In the genomic region with DNA sequence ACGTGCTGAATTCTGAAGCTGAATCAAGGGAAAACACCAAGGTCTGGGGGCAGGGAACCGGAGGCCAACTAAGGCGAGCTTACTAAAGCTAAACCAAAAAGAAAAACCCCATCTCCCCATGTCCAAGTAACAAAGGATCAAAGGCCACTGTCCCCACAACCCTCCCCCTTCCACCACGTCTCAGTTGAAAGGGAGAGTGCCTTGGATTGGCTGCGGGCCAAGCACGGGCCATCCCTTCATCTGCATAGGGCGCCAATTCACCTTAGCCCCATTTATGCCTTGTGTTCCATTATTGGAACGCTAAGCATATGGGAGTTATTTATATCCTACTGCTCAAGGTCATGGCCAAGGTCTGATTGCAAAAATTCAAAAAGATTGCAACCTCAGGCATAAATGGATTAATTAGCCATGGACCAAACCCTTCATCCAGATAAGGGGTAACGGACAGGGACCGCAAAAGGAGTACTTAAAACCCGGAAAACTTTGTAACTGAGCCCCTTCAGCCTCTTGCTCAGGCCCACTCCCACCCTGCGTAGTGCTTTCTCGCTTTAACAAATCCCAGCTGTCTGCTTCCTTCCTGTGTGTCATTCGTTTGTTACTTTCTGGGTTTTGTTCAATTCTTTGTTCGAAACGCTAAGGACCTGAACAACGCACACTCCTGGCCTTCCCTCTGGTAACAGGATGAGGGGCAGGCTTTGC, we compare ENCODE assay signal across 1 cellular context.
A peak's percentile ranks its signal among the peaks of the same experiment; 100 is the strongest.
TF ChIP-seq lines count a peak whose summit lies in the region.

No MANE protein-coding gene starts in this region.

TF ChIP-seq in HepG2, 621 proteins besides CTCF, POLR2A, EP300 and RAD21 (continued from another document and continues in another):
- TF ChIP-seq ZNF124 (CRISPR knock-in tag; IDR thresholded peaks at IDR 0.05) (no peak), HNRNPL (IDR thresholded peaks at IDR 0.05; ENCODE audit: low read depth, low read length) (no peak), HNF4A (CRISPR knock-in tag; IDR thresholded peaks at IDR 0.05) (peak; percentile 72), ZBTB49 (CRISPR knock-in tag; IDR thresholded peaks at IDR 0.05; ENCODE audit: borderline replicate concordance) (no peak), SUZ12 (IDR thresholded peaks at IDR 0.05; ENCODE audit: low read depth, low read length) (no peak), CCAR2 (optimal IDR thresholded peaks at IDR 0.05; ENCODE audit: low read depth, low read length) (peak; percentile 18), ZFP36L1 (CRISPR knock-in tag; IDR thresholded peaks at IDR 0.05) (no peak), NFIC (IDR thresholded peaks at IDR 0.05; ENCODE audit: low read length) (peak; percentile 3; the same call in 1 of the 2 replicates), TBX2 (CRISPR knock-in tag; IDR thresholded peaks at IDR 0.05; ENCODE audit: borderline replicate concordance) (no peak), ZNF775 (CRISPR knock-in tag; IDR thresholded peaks at IDR 0.05; ENCODE audit: borderline replicate concordance) (no peak), CEBPG (CRISPR knock-in tag; IDR thresholded peaks at IDR 0.05) (0 out of 2 replicates have a peak, but pooled peaks have one; percentile 3), ZNF776 (CRISPR knock-in tag; IDR thresholded peaks at IDR 0.05) (no peak), MEIS1 (CRISPR knock-in tag; IDR thresholded peaks at IDR 0.05; ENCODE audit: borderline replicate concordance) (0 out of 2 replicates have a peak, but pooled peaks have one; percentile 26), SIX4 (CRISPR knock-in tag; IDR thresholded peaks at IDR 0.05) (no peak), THAP7 (CRISPR knock-in tag; IDR thresholded peaks at IDR 0.05) (peak; percentile 10; the same call in 1 of the 2 replicates), ZFP82 (CRISPR knock-in tag; IDR thresholded peaks at IDR 0.05; ENCODE audit: borderline replicate concordance) (no peak), PBX2 (CRISPR knock-in tag; IDR thresholded peaks at IDR 0.05) (no peak), ISL2 (CRISPR knock-in tag; IDR thresholded peaks at IDR 0.05) (no peak), ZMYM3 (CRISPR knock-in tag; IDR thresholded peaks at IDR 0.05) (0 out of 2 replicates have a peak, but pooled peaks have one; percentile 9), ZNF12 (CRISPR knock-in tag; IDR thresholded peaks at IDR 0.05) (no peak; the same call in 1 of the 2 replicates), TSC22D2 (CRISPR knock-in tag; IDR thresholded peaks at IDR 0.05; ENCODE audit: borderline replicate concordance) (no peak), ZNF354B (CRISPR knock-in tag; IDR thresholded peaks at IDR 0.05) (no peak), ELF1 (CRISPR knock-in tag; IDR thresholded peaks at IDR 0.05) (no peak), RBM39 (IDR thresholded peaks at IDR 0.05; ENCODE audit: low read depth, low read length, poor library complexity, severe bottlenecking) (no peak), ZNF383 (CRISPR knock-in tag; IDR thresholded peaks at IDR 0.05; ENCODE audit: borderline replicate concordance) (no peak), NAIF1 (CRISPR knock-in tag; IDR thresholded peaks at IDR 0.05; ENCODE audit: borderline replicate concordance) (0 out of 2 replicates have a peak, but pooled peaks have one; percentile 3), ZNF552 (CRISPR knock-in tag; IDR thresholded peaks at IDR 0.05; ENCODE audit: borderline replicate concordance) (no peak), MLLT10 (CRISPR knock-in tag; IDR thresholded peaks at IDR 0.05) (no peak), ZNF235 (CRISPR knock-in tag; IDR thresholded peaks at IDR 0.05; ENCODE audit: borderline replicate concordance) (no peak), NCOA2 (CRISPR knock-in tag; IDR thresholded peaks at IDR 0.05) (no peak; the same call in 1 of the 2 replicates), FOXJ3 (CRISPR knock-in tag; IDR thresholded peaks at IDR 0.05; ENCODE audit: borderline replicate concordance) (no peak), PCBP1 (IDR thresholded peaks at IDR 0.05; ENCODE audit: borderline replicate concordance, low read depth, low read length) (no peak), PRDM15 (CRISPR knock-in tag; IDR thresholded peaks at IDR 0.05) (no peak), ZNF275 (CRISPR knock-in tag; IDR thresholded peaks at IDR 0.05; ENCODE audit: borderline replicate concordance) (no peak), ZZZ3 (CRISPR knock-in tag; IDR thresholded peaks at IDR 0.05; ENCODE audit: borderline replicate concordance) (no peak), SALL1 (CRISPR knock-in tag; IDR thresholded peaks at IDR 0.05) (no peak; the same call in 1 of the 2 replicates), SRY (CRISPR knock-in tag; IDR thresholded peaks at IDR 0.05) (no peak; the same call in 1 of the 2 replicates), ZNF607 (CRISPR knock-in tag; IDR thresholded peaks at IDR 0.05; ENCODE audit: borderline replicate concordance) (no peak), NFYC (CRISPR knock-in tag; IDR thresholded peaks at IDR 0.05) (no peak; the same call in 1 of the 2 replicates)
- TF ChIP-seq, protein P1, sequence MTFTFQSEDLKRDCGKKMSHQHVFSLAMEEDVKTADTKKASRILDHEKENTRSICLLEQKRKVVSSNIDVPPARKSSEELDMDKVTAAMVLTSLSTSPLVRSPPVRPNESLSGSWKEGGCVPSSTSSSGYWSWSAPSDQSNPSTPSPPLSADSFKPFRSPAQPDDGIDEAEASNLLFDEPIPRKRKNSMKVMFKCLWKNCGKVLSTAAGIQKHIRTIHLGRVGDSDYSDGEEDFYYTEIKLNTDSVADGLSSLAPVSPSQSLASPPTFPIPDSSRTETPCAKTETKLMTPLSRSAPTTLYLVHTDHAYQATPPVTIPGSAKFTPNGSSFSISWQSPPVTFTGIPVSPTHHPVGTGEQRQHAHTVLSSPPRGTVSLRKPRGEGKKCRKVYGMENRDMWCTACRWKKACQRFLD (CRISPR knock-in tag; IDR thresholded peaks at IDR 0.05; ENCODE audit: borderline replicate concordance): peak; percentile 14; the same call in 1 of the 2 replicates
- TF ChIP-seq, protein P2, sequence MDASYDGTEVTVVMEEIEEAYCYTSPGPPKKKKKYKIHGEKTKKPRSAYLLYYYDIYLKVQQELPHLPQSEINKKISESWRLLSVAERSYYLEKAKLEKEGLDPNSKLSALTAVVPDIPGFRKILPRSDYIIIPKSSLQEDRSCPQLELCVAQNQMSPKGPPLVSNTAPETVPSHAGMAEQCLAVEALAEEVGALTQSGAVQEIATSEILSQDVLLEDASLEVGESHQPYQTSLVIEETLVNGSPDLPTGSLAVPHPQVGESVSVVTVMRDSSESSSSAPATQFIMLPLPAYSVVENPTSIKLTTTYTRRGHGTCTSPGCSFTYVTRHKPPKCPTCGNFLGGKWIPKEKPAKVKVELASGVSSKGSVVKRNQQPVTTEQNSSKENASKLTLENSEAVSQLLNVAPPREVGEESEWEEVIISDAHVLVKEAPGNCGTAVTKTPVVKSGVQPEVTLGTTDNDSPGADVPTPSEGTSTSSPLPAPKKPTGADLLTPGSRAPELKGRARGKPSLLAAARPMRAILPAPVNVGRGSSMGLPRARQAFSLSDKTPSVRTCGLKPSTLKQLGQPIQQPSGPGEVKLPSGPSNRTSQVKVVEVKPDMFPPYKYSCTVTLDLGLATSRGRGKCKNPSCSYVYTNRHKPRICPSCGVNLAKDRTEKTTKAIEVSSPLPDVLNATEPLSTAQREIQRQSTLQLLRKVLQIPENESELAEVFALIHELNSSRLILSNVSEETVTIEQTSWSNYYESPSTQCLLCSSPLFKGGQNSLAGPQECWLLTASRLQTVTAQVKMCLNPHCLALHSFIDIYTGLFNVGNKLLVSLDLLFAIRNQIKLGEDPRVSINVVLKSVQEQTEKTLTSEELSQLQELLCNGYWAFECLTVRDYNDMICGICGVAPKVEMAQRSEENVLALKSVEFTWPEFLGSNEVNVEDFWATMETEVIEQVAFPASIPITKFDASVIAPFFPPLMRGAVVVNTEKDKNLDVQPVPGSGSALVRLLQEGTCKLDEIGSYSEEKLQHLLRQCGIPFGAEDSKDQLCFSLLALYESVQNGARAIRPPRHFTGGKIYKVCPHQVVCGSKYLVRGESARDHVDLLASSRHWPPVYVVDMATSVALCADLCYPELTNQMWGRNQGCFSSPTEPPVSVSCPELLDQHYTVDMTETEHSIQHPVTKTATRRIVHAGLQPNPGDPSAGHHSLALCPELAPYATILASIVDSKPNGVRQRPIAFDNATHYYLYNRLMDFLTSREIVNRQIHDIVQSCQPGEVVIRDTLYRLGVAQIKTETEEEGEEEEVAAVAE (CRISPR knock-in tag; IDR thresholded peaks at IDR 0.05; ENCODE audit: borderline replicate concordance): peak; percentile 27; the same call in 1 of the 2 replicates
- TF ChIP-seq, protein P3, sequence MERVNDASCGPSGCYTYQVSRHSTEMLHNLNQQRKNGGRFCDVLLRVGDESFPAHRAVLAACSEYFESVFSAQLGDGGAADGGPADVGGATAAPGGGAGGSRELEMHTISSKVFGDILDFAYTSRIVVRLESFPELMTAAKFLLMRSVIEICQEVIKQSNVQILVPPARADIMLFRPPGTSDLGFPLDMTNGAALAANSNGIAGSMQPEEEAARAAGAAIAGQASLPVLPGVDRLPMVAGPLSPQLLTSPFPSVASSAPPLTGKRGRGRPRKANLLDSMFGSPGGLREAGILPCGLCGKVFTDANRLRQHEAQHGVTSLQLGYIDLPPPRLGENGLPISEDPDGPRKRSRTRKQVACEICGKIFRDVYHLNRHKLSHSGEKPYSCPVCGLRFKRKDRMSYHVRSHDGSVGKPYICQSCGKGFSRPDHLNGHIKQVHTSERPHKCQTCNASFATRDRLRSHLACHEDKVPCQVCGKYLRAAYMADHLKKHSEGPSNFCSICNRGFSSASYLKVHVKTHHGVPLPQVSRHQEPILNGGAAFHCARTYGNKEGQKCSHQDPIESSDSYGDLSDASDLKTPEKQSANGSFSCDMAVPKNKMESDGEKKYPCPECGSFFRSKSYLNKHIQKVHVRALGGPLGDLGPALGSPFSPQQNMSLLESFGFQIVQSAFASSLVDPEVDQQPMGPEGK (CRISPR knock-in tag; IDR thresholded peaks at IDR 0.05): 0 out of 2 replicates have a peak, but pooled peaks have one; percentile 38
